ENCODE assay signal across 1 cellular context in genomic region chr2:69381337-69381737, GRCh38.
TF ChIP-seq lines count a peak whose summit lies in the region.

No MANE protein-coding gene starts in this region.

TF ChIP-seq in K562, 482 proteins besides CTCF, POLR2A, EP300 and RAD21 (continued from another document):
- TF ChIP-seq, protein P1, sequence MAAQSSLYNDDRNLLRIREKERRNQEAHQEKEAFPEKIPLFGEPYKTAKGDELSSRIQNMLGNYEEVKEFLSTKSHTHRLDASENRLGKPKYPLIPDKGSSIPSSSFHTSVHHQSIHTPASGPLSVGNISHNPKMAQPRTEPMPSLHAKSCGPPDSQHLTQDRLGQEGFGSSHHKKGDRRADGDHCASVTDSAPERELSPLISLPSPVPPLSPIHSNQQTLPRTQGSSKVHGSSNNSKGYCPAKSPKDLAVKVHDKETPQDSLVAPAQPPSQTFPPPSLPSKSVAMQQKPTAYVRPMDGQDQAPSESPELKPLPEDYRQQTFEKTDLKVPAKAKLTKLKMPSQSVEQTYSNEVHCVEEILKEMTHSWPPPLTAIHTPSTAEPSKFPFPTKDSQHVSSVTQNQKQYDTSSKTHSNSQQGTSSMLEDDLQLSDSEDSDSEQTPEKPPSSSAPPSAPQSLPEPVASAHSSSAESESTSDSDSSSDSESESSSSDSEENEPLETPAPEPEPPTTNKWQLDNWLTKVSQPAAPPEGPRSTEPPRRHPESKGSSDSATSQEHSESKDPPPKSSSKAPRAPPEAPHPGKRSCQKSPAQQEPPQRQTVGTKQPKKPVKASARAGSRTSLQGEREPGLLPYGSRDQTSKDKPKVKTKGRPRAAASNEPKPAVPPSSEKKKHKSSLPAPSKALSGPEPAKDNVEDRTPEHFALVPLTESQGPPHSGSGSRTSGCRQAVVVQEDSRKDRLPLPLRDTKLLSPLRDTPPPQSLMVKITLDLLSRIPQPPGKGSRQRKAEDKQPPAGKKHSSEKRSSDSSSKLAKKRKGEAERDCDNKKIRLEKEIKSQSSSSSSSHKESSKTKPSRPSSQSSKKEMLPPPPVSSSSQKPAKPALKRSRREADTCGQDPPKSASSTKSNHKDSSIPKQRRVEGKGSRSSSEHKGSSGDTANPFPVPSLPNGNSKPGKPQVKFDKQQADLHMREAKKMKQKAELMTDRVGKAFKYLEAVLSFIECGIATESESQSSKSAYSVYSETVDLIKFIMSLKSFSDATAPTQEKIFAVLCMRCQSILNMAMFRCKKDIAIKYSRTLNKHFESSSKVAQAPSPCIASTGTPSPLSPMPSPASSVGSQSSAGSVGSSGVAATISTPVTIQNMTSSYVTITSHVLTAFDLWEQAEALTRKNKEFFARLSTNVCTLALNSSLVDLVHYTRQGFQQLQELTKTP (IDR thresholded peaks at IDR 0.05; ENCODE audit: low read depth in 1 of 2, partially characterized antibody in 2 of 2), result peak in 1 of 2 experiments; percentile 36
- TF ChIP-seq NFE2 (IDR thresholded peaks at IDR 0.05; ENCODE audit: low read depth) (peak; percentile 93), THRB (CRISPR knock-in tag; conservative IDR thresholded peaks at IDR 0.05) (no peak), EP400 (IDR thresholded peaks at IDR 0.05) (peak; percentile 65), JUND (IDR thresholded peaks at IDR 0.05; ENCODE audit: borderline replicate concordance, low read depth, low read length) (peak; percentile 99), JUND (tag; IDR thresholded peaks at IDR 0.05; ENCODE audit: borderline replicate concordance, low read depth, low read length) (peak; percentile 97), BCOR (IDR thresholded peaks at IDR 0.05) (0 out of 2 replicates have a peak, but pooled peaks have one; percentile 16), SIN3A (IDR thresholded peaks at IDR 0.05; ENCODE audit: borderline replicate concordance in 2 of 2, control insufficient read depth in 1 of 2, low read depth in 2 of 2, low read length in 2 of 2) (no peak), CXXC5 (CRISPR knock-in tag; IDR thresholded peaks at IDR 0.05) (no peak), KLF1 (tag; IDR thresholded peaks at IDR 0.05) (no peak), CBFA2T3 (IDR thresholded peaks at IDR 0.05) (0 out of 2 replicates have a peak, but pooled peaks have one; percentile 19), RBM22 (IDR thresholded peaks at IDR 0.05; ENCODE audit: low read depth, low read length, poor library complexity, severe bottlenecking) (no peak), KDM1A (IDR thresholded peaks at IDR 0.05) (peak in 1 of 2 experiments; percentile 34; a peak in 1 of 4 replicates)
